In genomic region chr4:56078866-56079265, GRCh38 we compare ENCODE assay signal across 30 cellular contexts.
DNase-seq lines count a peak whose midpoint lies in the region; TF ChIP-seq lines count a peak whose summit lies in the region.
"Had no signal": no experiment of that assay in that cellular context is flagged by ENCODE, and none has a peak within 500 bp of the region (broad histone marks: within the 10 kb centered on the region; RNA-seq: fewer than 3 reads in every experiment).

No MANE protein-coding gene starts in this region.

- H3K4me1 Mint-ChIP-seq in neural progenitor cell, result peaks cover 16% of the 10 kb centered on the region
- H3K4me1 Mint-ChIP-seq: CD14-positive monocyte, naive B cell had no signal

- H3K4me3 Mint-ChIP-seq in neural progenitor cell, result no peak overlapping the region
- H3K4me3 Mint-ChIP-seq: activated T-cell treated with anti-CD3 and anti-CD28 coated beads, Interleukin-2, amount 50 U/mL, for 4 hours; CD14-positive monocyte had no signal

- H2AFZ ChIP-seq in neural progenitor cell (replicated peaks), result no peak overlapping the region

- H3K4me3 ChIP-seq in choroid plexus epithelial cell (ENCODE audit: low read depth, low read length) (no peak overlapping the region), neural progenitor cell (no peak overlapping the region), prostate gland (no peak overlapping the region), ovary (no peak overlapping the region)
- H3K4me3 ChIP-seq: ascending aorta, heart left ventricle, right atrium auricular region, suprapubic skin, upper lobe of right lung had no signal

- TF ChIP-seq EP300 in ovary (IDR thresholded peaks at IDR 0.05), result no peak

- H3K79me2 ChIP-seq in neural progenitor cell (ENCODE audit: low read depth), result peaks cover 71% of the 10 kb centered on the region

- H3K4me1 ChIP-seq in neural progenitor cell (peaks cover 5% of the 10 kb centered on the region), prostate gland (replicated peaks) (no peaks in the 10 kb centered on the region), ovary (ENCODE audit: insufficient read depth) (no peaks in the 10 kb centered on the region)
- H3K4me1 ChIP-seq: ascending aorta, heart left ventricle, right atrium auricular region, suprapubic skin, upper lobe of right lung had no signal

- H3K27ac ChIP-seq in neural progenitor cell (no peak overlapping the region), prostate gland (no peak overlapping the region), ovary (no peak overlapping the region)
- H3K27ac ChIP-seq: ascending aorta, heart left ventricle, right atrium auricular region, suprapubic skin, upper lobe of right lung had no signal

- H3K27me3 ChIP-seq in neural progenitor cell (no peaks in the 10 kb centered on the region), prostate gland (replicated peaks; ENCODE audit: insufficient read depth) (no peaks in the 10 kb centered on the region), ovary (no peaks in the 10 kb centered on the region)
- H3K27me3 ChIP-seq: ascending aorta, heart left ventricle, right atrium auricular region, suprapubic skin, upper lobe of right lung had no signal

- peak overlapping the region; percentile 44 for H3K27ac Mint-ChIP-seq in neural progenitor cell
- H3K27ac Mint-ChIP-seq: CD14-positive monocyte, naive B cell had no signal

- TF ChIP-seq POLR2A in prostate gland (IDR thresholded peaks at IDR 0.05) (no peak), ovary (IDR thresholded peaks at IDR 0.05) (no peak)

- H3K27me3 Mint-ChIP-seq in neural progenitor cell (ENCODE audit: insufficient read depth, low read depth), result no peaks in the 10 kb centered on the region
- H3K27me3 Mint-ChIP-seq: naive B cell had no signal

- TF ChIP-seq CTCF in choroid plexus epithelial cell (conservative IDR thresholded peaks at IDR 0.05; ENCODE audit: low read depth, low read length), result no peak
- TF ChIP-seq CTCF in neural progenitor cell (IDR thresholded peaks at IDR 0.05), result no peak
- no peak for TF ChIP-seq CTCF in prostate gland (IDR thresholded peaks at IDR 0.05)
- no peak for TF ChIP-seq CTCF in ovary (IDR thresholded peaks at IDR 0.05)

- H3F3A ChIP-seq in neural progenitor cell (ENCODE audit: low read depth), result no peaks in the 10 kb centered on the region

- peaks cover 32% of the 10 kb centered on the region for H3K36me3 Mint-ChIP-seq in neural progenitor cell
- H3K36me3 Mint-ChIP-seq: CD14-positive monocyte, naive B cell had no signal

- intact Hi-C loops in prostate gland (cut with DNase I), result no loop called here
- intact Hi-C loops in ovary (cut with DNase I), result loop anchor here in 1 of 4 donors (2.0 kb wide), 1 partner anchor 40 kb away; no protein-coding TSS in a partner anchor

- H4K20me1 ChIP-seq in neural progenitor cell (ENCODE audit: low read depth), result peaks cover 6% of the 10 kb centered on the region

- H3K9ac ChIP-seq in neural progenitor cell, result no peak overlapping the region

- H3K9me3 Mint-ChIP-seq in neural progenitor cell, result peaks cover 26% of the 10 kb centered on the region
- H3K9me3 Mint-ChIP-seq: activated T-cell treated with anti-CD3 and anti-CD28 coated beads, Interleukin-2, amount 50 U/mL, for 4 hours had no signal

- H3K4me2 ChIP-seq in neural progenitor cell, result no peak overlapping the region

- WGBS in prostate gland, result 42% methylated on average over 4 of the region's 4 CpGs
- WGBS in ovary, 3 donors, result 61 to 80% (median 73%) methylated on average over 4 of the region's 4 CpGs

- peaks cover 17% of the 10 kb centered on the region for H3K9me3 ChIP-seq in neural progenitor cell (ENCODE audit: low read depth)
- H3K9me3 ChIP-seq in prostate gland, result no peaks in the 10 kb centered on the region
- no peaks in the 10 kb centered on the region for H3K9me3 ChIP-seq in ovary
- H3K9me3 ChIP-seq: suprapubic skin, upper lobe of right lung had no signal

- peaks cover 6% of the 10 kb centered on the region for H3K36me3 ChIP-seq in neural progenitor cell
- no peaks in the 10 kb centered on the region for H3K36me3 ChIP-seq in prostate gland
- no peaks in the 10 kb centered on the region for H3K36me3 ChIP-seq in ovary
- H3K36me3 ChIP-seq: ascending aorta, heart left ventricle, right atrium auricular region, suprapubic skin, upper lobe of right lung had no signal

- DNase-seq in Ammon's horn (ENCODE audit: low spot score), result peak; percentile 51
- peak; percentile 15 to 44 for DNase-seq in NCI-H446 (lab: John Stamatoyannopoulos, UW)
- DNase-seq in choroid plexus epithelial cell (ENCODE audit: low read depth), result peak; percentile 27
- no peak for DNase-seq in neural progenitor cell (ENCODE audit: low spot score)
- DNase-seq in prostate gland (ENCODE audit: low spot score), result no peak
- DNase-seq in ovary, result no peak
- no peak for DNase-seq in DMS53 treated with DMSO at 0.1 percent for 48 hours (lab: John Stamatoyannopoulos, UW; ENCODE audit: unreplicated experiment)
- DNase-seq in DMS 273 treated with DMSO at 0.1 percent for 48 hours (lab: John Stamatoyannopoulos, UW), result no peak
- DNase-seq: 8988T; activated CD4-positive, alpha-beta T cell treated with anti-CD3 and anti-CD28 coated beads, Interleukin-2, amount 50 U/mL, for 1 hour; activated CD4-positive, CD25-positive, alpha-beta regulatory T cell; activated gamma-delta T cell treated with Interleukin-2 at 50 U/mL for 16 hours; activated T-cell treated with anti-CD3 and anti-CD28 coated beads, Interleukin-2, amount 50 U/mL, for 4 hours; Calu3; heart left ventricle; KBM-7; left ventricle myocardium superior; MM.1S; naive B cell; NCI-H1417; NCI-H2081 treated with DMSO at 0.1 percent for 48 hours; NCI-H2227 treated with DMSO at 0.1 percent for 48 hours; NCI-H774; small intestine; stimulated activated naive CD4-positive, alpha-beta T cell; upper lobe of right lung had no signal

Comparison
In these comparisons a context has a peak if more than half of its experiments do, and no peak if none do; other contexts are left out.
1. DNase-seq: peak in Ammon's horn (single experiment), NCI-H446 (2 of 2) and choroid plexus epithelial cell (single experiment); none in neural progenitor cell (single experiment), prostate gland (single experiment), ovary (0 of 5), DMS53 treated with DMSO at 0.1 percent for 48 hours (single experiment) and DMS 273 treated with DMSO at 0.1 percent for 48 hours (single experiment).